ENCODE assay signal across 34 cellular contexts in genomic region chr14:48744202-48744601, GRCh38.
A peak's percentile ranks its signal among the peaks of the same experiment; 100 is the strongest.
DNase-seq lines count a peak whose midpoint lies in the region; ATAC-seq, FAIRE-seq and TF ChIP-seq lines count a peak whose summit lies in the region.
"Had no signal": no experiment of that assay in that cellular context is flagged by ENCODE, and none has a peak within 500 bp of the region (broad histone marks: within the 10 kb centered on the region; RNA-seq: fewer than 3 reads in every experiment).

No MANE protein-coding gene starts in this region.

- CTCF ChIA-PET in HepG2 (lab: Yijun Ruan, JAX; ENCODE audit: low intra/inter-chr PET ratio, low total read pairs), result no interaction called here
- CTCF ChIA-PET in A549 (lab: Yijun Ruan, JAX), result no interaction called here
- CTCF ChIA-PET in IMR-90 (lab: Yijun Ruan, JAX), result no interaction called here

- no peaks in the 10 kb centered on the region for H3K79me1 ChIP-seq in IMR-90 (ENCODE audit: low read depth in 1 of 2, low read length in 2 of 2)

- dilution Hi-C loops in IMR-90 (cut with HindIII; ENCODE audit: low sequenced_read_pairs, unreplicated experiment), result no loop called here

- H3K9me1 ChIP-seq in IMR-90 (ENCODE audit: insufficient read depth, low read length), result no peaks in the 10 kb centered on the region

- no peak overlapping the region for H2BK20ac ChIP-seq in IMR-90 (ENCODE audit: low read depth, low read length)

- TF ChIP-seq RAD21 in HepG2 (CRISPR knock-in tag; IDR thresholded peaks at IDR 0.05) (no peak), A549 (conservative IDR thresholded peaks at IDR 0.05 in 1 of 2, IDR thresholded peaks at IDR 0.05 in 1 of 2) (no peak), IMR-90 (IDR thresholded peaks at IDR 0.05; ENCODE audit: low read length) (no peak)

- no peaks in the 10 kb centered on the region for H3K79me2 ChIP-seq in HepG2 (ENCODE audit: insufficient read depth, low read length)

- H2AK9ac ChIP-seq in IMR-90 (replicated peaks; ENCODE audit: low read depth, low read length, poor library complexity), result no peak overlapping the region

- POLR2A ChIA-PET in HepG2 (lab: Yijun Ruan, JAX), result no interaction called here
- POLR2A ChIA-PET in A549 (lab: Yijun Ruan, JAX), result no interaction called here
- POLR2A ChIA-PET in IMR-90 (lab: Charles Lee; ENCODE audit: unreplicated experiment), result no interaction called here

- TF ChIP-seq POLR2A in HepG2 (IDR thresholded peaks at IDR 0.05; ENCODE audit: insufficient read depth in 1 of 2, low read depth in 2 of 2, low read length in 2 of 2) (no peak), right lobe of liver (IDR thresholded peaks at IDR 0.05) (no peak), A549 (IDR thresholded peaks at IDR 0.05; ENCODE audit: low read length) (no peak), IMR-90 (IDR thresholded peaks at IDR 0.05; ENCODE audit: low read depth, low read length) (no peak)

- no peak overlapping the region for H3K56ac ChIP-seq in IMR-90 (ENCODE audit: extremely low read depth, insufficient read depth, low read length)

- H3K36me3 ChIP-seq in HepG2 (replicated peaks in 1 of 2; ENCODE audit: control insufficient read depth in 1 of 2, insufficient read depth in 2 of 2, low read length in 2 of 2) (no peaks in the 10 kb centered on the region), right lobe of liver (no peaks in the 10 kb centered on the region), IMR-90 (ENCODE audit: control insufficient read depth, insufficient read depth, low read length) (no peaks in the 10 kb centered on the region)
- H3K36me3 ChIP-seq: BE2C; BLaER1; BLaER1 treated with 17β-estradiol and CSF1 and Interleukin-3, amounts not matched to agents 10 nM and 100 nM had no signal

- H2BK15ac ChIP-seq in IMR-90 (ENCODE audit: low read depth, low read length), result no peak overlapping the region

- H3K9ac ChIP-seq in HepG2 (ENCODE audit: insufficient read depth, low read depth, low read length) (no peak overlapping the region), IMR-90 (ENCODE audit: low read depth, low read length) (no peak overlapping the region)
- H3K9ac ChIP-seq: BLaER1; BLaER1 treated with 17β-estradiol and CSF1 and Interleukin-3, amounts not matched to agents 10 nM and 100 nM had no signal

- WGBS in HepG2 (ENCODE audit: low lambda C conversion rate), result 37% methylated on average over 2 of the region's 2 CpGs
- WGBS in right lobe of liver (ENCODE audit: insufficient coverage, low coverage, low lambda C conversion rate, missing lambda C conversion rate), result 22% methylated on average over 2 of the region's 2 CpGs
- WGBS in A549 (ENCODE audit: missing lambda C conversion rate), result 16% methylated on average over 2 of the region's 2 CpGs
- WGBS in IMR-90 (ENCODE audit: extremely low coverage in 2 of 2, insufficient read length in 1 of 2), 2 experiments, result no CpG with 5 or more reads among the region's 2 CpGs

- no peak overlapping the region for H2AFZ ChIP-seq in HepG2 (ENCODE audit: low read length)
- H2AFZ ChIP-seq in IMR-90 (replicated peaks; ENCODE audit: low read length, poor library complexity), result no peak overlapping the region

- no peak overlapping the region for H3K23ac ChIP-seq in IMR-90 (ENCODE audit: low read depth, low read length)

- H3K9me3 ChIP-seq in HepG2 (ENCODE audit: low read length), result peaks cover 84% of the 10 kb centered on the region
- no peaks in the 10 kb centered on the region for H3K9me3 ChIP-seq in right lobe of liver
- H3K9me3 ChIP-seq in A549, result no peaks in the 10 kb centered on the region; the same call in 2 of the 3 replicates
- peaks cover 3% of the 10 kb centered on the region; the same call in 1 of the 2 replicates for H3K9me3 ChIP-seq in IMR-90 (ENCODE audit: control insufficient read depth, insufficient read depth, low read length)
- H3K9me3 ChIP-seq: BE2C; BLaER1; BLaER1 treated with 17β-estradiol and CSF1 and Interleukin-3, amounts not matched to agents 10 nM and 100 nM; Caco-2 had no signal

- H4K8ac ChIP-seq in IMR-90 (ENCODE audit: low read depth in 2 of 2, low read length in 2 of 2), result no peak overlapping the region

- TF ChIP-seq EP300 in HepG2 (IDR thresholded peaks at IDR 0.05; ENCODE audit: low read depth in 2 of 2, low read length in 2 of 2), result no peak
- TF ChIP-seq EP300 in HepG2 (CRISPR knock-in tag; IDR thresholded peaks at IDR 0.05; ENCODE audit: borderline replicate concordance), result no peak
- TF ChIP-seq EP300 in A549 (IDR thresholded peaks at IDR 0.05), result no peak

- no peak overlapping the region for H3K4me3 ChIP-seq in HepG2 (replicated peaks in 1 of 3; ENCODE audit: insufficient read depth in 1 of 3, low read depth in 2 of 3, low read length in 3 of 3)
- H3K4me3 ChIP-seq in right lobe of liver, result no peak overlapping the region
- no peak overlapping the region for H3K4me3 ChIP-seq in A549
- H3K4me3 ChIP-seq in IMR-90 (ENCODE audit: insufficient read depth, low read depth, low read length), result no peak overlapping the region
- H3K4me3 ChIP-seq: BLaER1; BLaER1 treated with 17β-estradiol and CSF1 and Interleukin-3, amounts not matched to agents 10 nM and 100 nM had no signal

- H3K4me1 ChIP-seq in HepG2 (ENCODE audit: insufficient read depth, low read length), result no peaks in the 10 kb centered on the region
- H3K4me1 ChIP-seq in right lobe of liver, result no peaks in the 10 kb centered on the region
- no peaks in the 10 kb centered on the region for H3K4me1 ChIP-seq in A549
- no peaks in the 10 kb centered on the region for H3K4me1 ChIP-seq in IMR-90 (ENCODE audit: control insufficient read depth, insufficient read depth, low read length)
- H3K4me1 ChIP-seq: BE2C had no signal

- no peak overlapping the region for H3K14ac ChIP-seq in IMR-90 (replicated peaks; ENCODE audit: low read depth, low read length)

- TF ChIP-seq CTCF in HepG2 (CRISPR knock-in tag; IDR thresholded peaks at IDR 0.05) (no peak), right lobe of liver (IDR thresholded peaks at IDR 0.05) (no peak), A549 (IDR thresholded peaks at IDR 0.05) (no peak), IMR-90 (conservative IDR thresholded peaks at IDR 0.05; ENCODE audit: low read depth, low read length) (no peak)

- in situ Hi-C loops in HepG2 (cut with HindIII; ENCODE audit: extremely low pct_ligation_motif_present, low pct_unique_long_range_greater_than_20kb) (no loop called here), IMR-90 (cut with MboI; ENCODE audit: low sequenced_read_pairs) (no loop called here)

- H3K27me3 ChIP-seq in HepG2 (ENCODE audit: control insufficient read depth in 1 of 2, insufficient read depth in 2 of 2, low read length in 2 of 2) (no peaks in the 10 kb centered on the region), right lobe of liver (no peaks in the 10 kb centered on the region), IMR-90 (ENCODE audit: control insufficient read depth, insufficient read depth, low read length) (no peaks in the 10 kb centered on the region)
- H3K27me3 ChIP-seq: BE2C; BLaER1; BLaER1 treated with 17β-estradiol and CSF1 and Interleukin-3, amounts not matched to agents 10 nM and 100 nM had no signal

- no peak for DNase-seq in HepG2 (ENCODE audit: low spot score)
- DNase-seq in right lobe of liver, result no peak
- no peak for DNase-seq in A549 (ENCODE audit: low read depth in 1 of 2, low spot score in 1 of 2)
- no peak for DNase-seq in IMR-90
- peak; percentile 1 for DNase-seq in left kidney (ENCODE audit: low read depth, low spot score)
- DNase-seq in ureter (ENCODE audit: low spot score), result no peak
- DNase-seq: 8988T; ACHN; AML-193; BE2C; C1 segment of cervical spinal cord; Caco-2; Calu3; CD4-positive, alpha-beta memory T cell; CD4-positive, alpha-beta T cell; CD4-positive, CD25-positive, alpha-beta regulatory T cell; CD8-positive, alpha-beta memory T cell; CD8-positive, alpha-beta T cell; COR-L47; DMS 273 treated with DMSO at 0.1 percent for 48 hours; DMS153; DMS53; DMS79; DMS79 treated with DMSO at 0.1 percent for 48 hours; DND-41; EL had no signal

- no peak overlapping the region for H2BK5ac ChIP-seq in IMR-90 (ENCODE audit: low read depth, low read length, poor library complexity, severe bottlenecking)

- intact Hi-C loops in HepG2 (cut with micrococcal nuclease; ENCODE audit: unreplicated experiment), result no loop called here
- intact Hi-C loops in right lobe of liver (cut with DNase I), result no loop called here
- intact Hi-C loops in IMR-90 (cut with micrococcal nuclease), result no loop called here

- H3K4me2 ChIP-seq in HepG2 (ENCODE audit: low read depth, low read length), result no peak overlapping the region
- H3K4me2 ChIP-seq in A549, result no peak overlapping the region
- H3K4me2 ChIP-seq in IMR-90 (ENCODE audit: low read depth, low read length), result no peak overlapping the region
- H3K4me2 ChIP-seq: BLaER1; BLaER1 treated with 17β-estradiol and CSF1 and Interleukin-3, amounts not matched to agents 10 nM and 100 nM had no signal

- H4K20me1 ChIP-seq in HepG2 (ENCODE audit: insufficient read depth, low read length) (no peaks in the 10 kb centered on the region), IMR-90 (ENCODE audit: insufficient read depth, low read length) (no peaks in the 10 kb centered on the region)
- H4K20me1 ChIP-seq: BLaER1; BLaER1 treated with 17β-estradiol and CSF1 and Interleukin-3, amounts not matched to agents 10 nM and 100 nM had no signal

- H3K18ac ChIP-seq in IMR-90 (ENCODE audit: low read depth, low read length), result no peak overlapping the region

- no peak overlapping the region for H2AK5ac ChIP-seq in IMR-90 (ENCODE audit: low read depth, low read length)

- BruUV-seq in HepG2 (replicated peaks; lab: Mats Ljungman, UMichigan), result no TSS peak
- no TSS peak for BruUV-seq in IMR-90 (replicated peaks; lab: Mats Ljungman, UMichigan)

- H4K91ac ChIP-seq in IMR-90 (ENCODE audit: insufficient read depth, low read depth, low read length), result no peak overlapping the region

- FAIRE-seq in HepG2 (lab: Jason Lieb, UNC) (no peak), A549 (lab: Jason Lieb, UNC) (no peak)
- FAIRE-seq: A204.1, D721Med had no signal

- no peak for ATAC-seq in HepG2
- no peak for ATAC-seq in right lobe of liver
- no peak for ATAC-seq in A549
- ATAC-seq in IMR-90 (ENCODE audit: low read depth), result no peak
- no peak for ATAC-seq in GM18858 (IDR thresholded peaks at IDR 0.05; ENCODE audit: unreplicated experiment)
- no peak for ATAC-seq in HG02610 (IDR thresholded peaks at IDR 0.05; ENCODE audit: unreplicated experiment)
- ATAC-seq: CD8-positive, alpha-beta T cell had no signal

- no peak overlapping the region for H2BK120ac ChIP-seq in IMR-90 (ENCODE audit: low read depth, low read length)

- H3K27ac ChIP-seq in HepG2 (ENCODE audit: extremely low read length, insufficient read depth, low read length), result no peak overlapping the region
- no peak overlapping the region for H3K27ac ChIP-seq in right lobe of liver
- no peak overlapping the region for H3K27ac ChIP-seq in A549
- no peak overlapping the region for H3K27ac ChIP-seq in IMR-90 (ENCODE audit: insufficient read depth, low read length)
- H3K27ac ChIP-seq: 22Rv1; BLaER1; BLaER1 treated with 17β-estradiol and CSF1 and Interleukin-3, amounts not matched to agents 10 nM and 100 nM; C4-2B had no signal

- no peak overlapping the region for H4K5ac ChIP-seq in IMR-90 (ENCODE audit: low read depth, low read length)

- no peak overlapping the region for H3K4ac ChIP-seq in IMR-90 (ENCODE audit: low read depth, low read length)

TF ChIP-seq in HepG2, 621 proteins besides CTCF, POLR2A, EP300 and RAD21 (continues in another document):
- peak; percentile 57 for TF ChIP-seq MAFF (IDR thresholded peaks at IDR 0.05; ENCODE audit: low read depth, low read length)

TF ChIP-seq in A549, 52 proteins besides CTCF, POLR2A, EP300 and RAD21 (continues in another document):
- no peak for TF ChIP-seq MYC (IDR thresholded peaks at IDR 0.05; ENCODE audit: borderline replicate concordance, low read length)
